In the genomic region with DNA sequence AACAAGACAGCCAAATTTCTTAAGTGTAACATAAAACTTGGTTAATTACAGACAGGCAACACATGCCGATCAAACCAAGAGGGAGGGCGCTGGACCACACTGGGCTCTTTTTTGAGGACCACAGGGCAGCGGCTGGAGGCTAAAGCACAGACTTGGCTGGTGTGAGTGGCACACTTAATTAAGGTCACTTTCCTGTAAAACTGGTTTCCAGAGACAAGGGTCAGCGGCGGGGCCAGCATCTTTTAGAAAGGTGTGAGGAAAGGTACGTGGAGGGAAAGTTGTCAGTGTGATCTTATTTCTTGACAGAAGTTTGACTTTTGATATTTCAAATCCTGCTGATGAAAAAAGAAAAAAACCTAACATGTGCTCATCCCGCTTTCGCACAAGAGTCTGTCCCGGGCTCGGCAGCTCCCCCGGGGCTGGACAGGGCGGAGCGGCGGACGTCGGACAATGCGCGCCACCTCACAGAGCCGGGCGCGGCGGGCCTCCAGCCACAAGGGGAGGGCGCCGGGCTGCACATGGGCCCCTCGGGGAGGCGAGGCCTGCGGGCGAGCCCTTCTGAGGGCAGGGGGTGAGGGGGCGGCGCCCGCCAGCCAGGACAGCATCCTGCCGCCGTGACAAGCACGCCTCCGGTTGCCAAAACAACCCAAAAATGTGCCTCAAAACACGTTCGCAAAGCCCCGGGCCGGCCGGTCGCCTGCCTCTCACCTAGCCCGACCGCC, we compare ENCODE assay signal across 1 cellular context.
TF ChIP-seq lines count a peak whose summit lies in the region.

No MANE protein-coding gene starts in this region.

TF ChIP-seq in K562, 482 proteins besides CTCF, POLR2A, EP300 and RAD21 (continued from another document):
- TF ChIP-seq, protein P1, sequence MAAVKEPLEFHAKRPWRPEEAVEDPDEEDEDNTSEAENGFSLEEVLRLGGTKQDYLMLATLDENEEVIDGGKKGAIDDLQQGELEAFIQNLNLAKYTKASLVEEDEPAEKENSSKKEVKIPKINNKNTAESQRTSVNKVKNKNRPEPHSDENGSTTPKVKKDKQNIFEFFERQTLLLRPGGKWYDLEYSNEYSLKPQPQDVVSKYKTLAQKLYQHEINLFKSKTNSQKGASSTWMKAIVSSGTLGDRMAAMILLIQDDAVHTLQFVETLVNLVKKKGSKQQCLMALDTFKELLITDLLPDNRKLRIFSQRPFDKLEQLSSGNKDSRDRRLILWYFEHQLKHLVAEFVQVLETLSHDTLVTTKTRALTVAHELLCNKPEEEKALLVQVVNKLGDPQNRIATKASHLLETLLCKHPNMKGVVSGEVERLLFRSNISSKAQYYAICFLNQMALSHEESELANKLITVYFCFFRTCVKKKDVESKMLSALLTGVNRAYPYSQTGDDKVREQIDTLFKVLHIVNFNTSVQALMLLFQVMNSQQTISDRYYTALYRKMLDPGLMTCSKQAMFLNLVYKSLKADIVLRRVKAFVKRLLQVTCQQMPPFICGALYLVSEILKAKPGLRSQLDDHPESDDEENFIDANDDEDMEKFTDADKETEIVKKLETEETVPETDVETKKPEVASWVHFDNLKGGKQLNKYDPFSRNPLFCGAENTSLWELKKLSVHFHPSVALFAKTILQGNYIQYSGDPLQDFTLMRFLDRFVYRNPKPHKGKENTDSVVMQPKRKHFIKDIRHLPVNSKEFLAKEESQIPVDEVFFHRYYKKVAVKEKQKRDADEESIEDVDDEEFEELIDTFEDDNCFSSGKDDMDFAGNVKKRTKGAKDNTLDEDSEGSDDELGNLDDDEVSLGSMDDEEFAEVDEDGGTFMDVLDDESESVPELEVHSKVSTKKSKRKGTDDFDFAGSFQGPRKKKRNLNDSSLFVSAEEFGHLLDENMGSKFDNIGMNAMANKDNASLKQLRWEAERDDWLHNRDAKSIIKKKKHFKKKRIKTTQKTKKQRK (IDR thresholded peaks at IDR 0.05; ENCODE audit: borderline replicate concordance, low read depth, low read length): no peak
- TF ChIP-seq PCBP1 (IDR thresholded peaks at IDR 0.05; ENCODE audit: low read depth, low read length, poor library complexity, severe bottlenecking) (peak; percentile 79), NFATC3 (IDR thresholded peaks at IDR 0.05) (no peak), ZNF384 (IDR thresholded peaks at IDR 0.05; ENCODE audit: low read depth, low read length) (no peak), TFAM (CRISPR knock-in tag; conservative IDR thresholded peaks at IDR 0.05) (no peak), CBX1 (IDR thresholded peaks at IDR 0.05; ENCODE audit: low read depth) (peak; percentile 17; the same call in 1 of the 2 replicates), FOXK1 (CRISPR knock-in tag; IDR thresholded peaks at IDR 0.05; ENCODE audit: borderline replicate concordance) (no peak), MEF2D (tag; conservative IDR thresholded peaks at IDR 0.05; ENCODE audit: low read depth) (no peak), TAF1 (IDR thresholded peaks at IDR 0.05; ENCODE audit: control insufficient read depth, extremely low read depth, insufficient read depth, low read length, severe bottlenecking) (no peak), HDAC6 (IDR thresholded peaks at IDR 0.05; ENCODE audit: low read depth, low read length) (no peak)
- TF ChIP-seq, protein P2, sequence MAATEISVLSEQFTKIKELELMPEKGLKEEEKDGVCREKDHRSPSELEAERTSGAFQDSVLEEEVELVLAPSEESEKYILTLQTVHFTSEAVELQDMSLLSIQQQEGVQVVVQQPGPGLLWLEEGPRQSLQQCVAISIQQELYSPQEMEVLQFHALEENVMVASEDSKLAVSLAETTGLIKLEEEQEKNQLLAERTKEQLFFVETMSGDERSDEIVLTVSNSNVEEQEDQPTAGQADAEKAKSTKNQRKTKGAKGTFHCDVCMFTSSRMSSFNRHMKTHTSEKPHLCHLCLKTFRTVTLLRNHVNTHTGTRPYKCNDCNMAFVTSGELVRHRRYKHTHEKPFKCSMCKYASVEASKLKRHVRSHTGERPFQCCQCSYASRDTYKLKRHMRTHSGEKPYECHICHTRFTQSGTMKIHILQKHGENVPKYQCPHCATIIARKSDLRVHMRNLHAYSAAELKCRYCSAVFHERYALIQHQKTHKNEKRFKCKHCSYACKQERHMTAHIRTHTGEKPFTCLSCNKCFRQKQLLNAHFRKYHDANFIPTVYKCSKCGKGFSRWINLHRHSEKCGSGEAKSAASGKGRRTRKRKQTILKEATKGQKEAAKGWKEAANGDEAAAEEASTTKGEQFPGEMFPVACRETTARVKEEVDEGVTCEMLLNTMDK (IDR thresholded peaks at IDR 0.05; ENCODE audit: borderline replicate concordance, insufficient read depth, low read depth, low read length, poor library complexity, severe bottlenecking): peak; percentile 2
- TF ChIP-seq, protein P3, sequence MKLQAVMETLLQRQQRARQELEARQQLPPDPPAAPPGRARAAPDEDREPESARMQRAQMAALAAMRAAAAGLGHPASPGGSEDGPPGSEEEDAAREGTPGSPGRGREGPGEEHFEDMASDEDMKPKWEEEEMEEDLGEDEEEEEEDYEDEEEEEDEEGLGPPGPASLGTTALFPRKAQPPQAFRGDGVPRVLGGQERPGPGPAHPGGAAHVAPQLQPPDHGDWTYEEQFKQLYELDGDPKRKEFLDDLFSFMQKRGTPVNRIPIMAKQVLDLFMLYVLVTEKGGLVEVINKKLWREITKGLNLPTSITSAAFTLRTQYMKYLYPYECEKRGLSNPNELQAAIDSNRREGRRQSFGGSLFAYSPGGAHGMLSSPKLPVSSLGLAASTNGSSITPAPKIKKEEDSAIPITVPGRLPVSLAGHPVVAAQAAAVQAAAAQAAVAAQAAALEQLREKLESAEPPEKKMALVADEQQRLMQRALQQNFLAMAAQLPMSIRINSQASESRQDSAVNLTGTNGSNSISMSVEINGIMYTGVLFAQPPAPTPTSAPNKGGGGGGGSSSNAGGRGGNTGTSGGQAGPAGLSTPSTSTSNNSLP (IDR thresholded peaks at IDR 0.05; ENCODE audit: borderline replicate concordance, low read depth, low read length): no peak
- TF ChIP-seq, protein P4, sequence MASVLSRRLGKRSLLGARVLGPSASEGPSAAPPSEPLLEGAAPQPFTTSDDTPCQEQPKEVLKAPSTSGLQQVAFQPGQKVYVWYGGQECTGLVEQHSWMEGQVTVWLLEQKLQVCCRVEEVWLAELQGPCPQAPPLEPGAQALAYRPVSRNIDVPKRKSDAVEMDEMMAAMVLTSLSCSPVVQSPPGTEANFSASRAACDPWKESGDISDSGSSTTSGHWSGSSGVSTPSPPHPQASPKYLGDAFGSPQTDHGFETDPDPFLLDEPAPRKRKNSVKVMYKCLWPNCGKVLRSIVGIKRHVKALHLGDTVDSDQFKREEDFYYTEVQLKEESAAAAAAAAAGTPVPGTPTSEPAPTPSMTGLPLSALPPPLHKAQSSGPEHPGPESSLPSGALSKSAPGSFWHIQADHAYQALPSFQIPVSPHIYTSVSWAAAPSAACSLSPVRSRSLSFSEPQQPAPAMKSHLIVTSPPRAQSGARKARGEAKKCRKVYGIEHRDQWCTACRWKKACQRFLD (CRISPR knock-in tag; IDR thresholded peaks at IDR 0.05): peak; percentile 47; the same call in 1 of the 2 replicates
- TF ChIP-seq, protein P5, sequence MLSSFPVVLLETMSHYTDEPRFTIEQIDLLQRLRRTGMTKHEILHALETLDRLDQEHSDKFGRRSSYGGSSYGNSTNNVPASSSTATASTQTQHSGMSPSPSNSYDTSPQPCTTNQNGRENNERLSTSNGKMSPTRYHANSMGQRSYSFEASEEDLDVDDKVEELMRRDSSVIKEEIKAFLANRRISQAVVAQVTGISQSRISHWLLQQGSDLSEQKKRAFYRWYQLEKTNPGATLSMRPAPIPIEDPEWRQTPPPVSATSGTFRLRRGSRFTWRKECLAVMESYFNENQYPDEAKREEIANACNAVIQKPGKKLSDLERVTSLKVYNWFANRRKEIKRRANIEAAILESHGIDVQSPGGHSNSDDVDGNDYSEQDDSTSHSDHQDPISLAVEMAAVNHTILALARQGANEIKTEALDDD (IDR thresholded peaks at IDR 0.05): no peak
